7 cellular contexts compared by ENCODE assay signal in genomic region chr5:41835625-41836024, GRCh38. TPM values are rescaled to one million over a fixed set of nuclear protein-coding genes. Genes with fewer than 3 reads are reported as not detected.
A peak's percentile ranks its signal among the peaks of the same experiment; 100 is the strongest.
DNase-seq lines count a peak whose midpoint lies in the region; ATAC-seq and TF ChIP-seq lines count a peak whose summit lies in the region.

No MANE protein-coding gene starts in this region.

- TF ChIP-seq EP300 in SK-N-SH (IDR thresholded peaks at IDR 0.05; ENCODE audit: borderline replicate concordance in 1 of 2, low read depth in 1 of 2, low read length in 1 of 2) (no peak), gastroesophageal sphincter (IDR thresholded peaks at IDR 0.05) (no peak)

- POLR2A ChIA-PET in SK-N-SH (lab: Yijun Ruan, JAX), result no interaction called here

- no peaks in the 10 kb centered on the region for H3K79me2 ChIP-seq in SK-N-SH (ENCODE audit: insufficient read depth)

- H3K27me3 ChIP-seq in SK-N-SH (ENCODE audit: insufficient read depth) (no peaks in the 10 kb centered on the region), gastroesophageal sphincter (no peaks in the 10 kb centered on the region)

- TF ChIP-seq RAD21 in SK-N-SH (IDR thresholded peaks at IDR 0.05; ENCODE audit: low read length), result 0 out of 2 replicates have a peak, but pooled peaks have one; percentile 1

- H3K4me2 ChIP-seq in SK-N-SH, result 0 out of 2 replicates have a peak overlapping the region, but pooled peaks have one; percentile 6

- peaks cover 0 to 9% of the 10 kb centered on the region in 2 experiments; a peak in 2 of 4 replicates for H3K4me1 ChIP-seq in SK-N-SH (ENCODE audit: control insufficient read depth in 1 of 2, insufficient read depth in 2 of 2, low read depth in 1 of 2, low read length in 1 of 2)
- peaks cover 0 to 27% (median 6%) of the 10 kb centered on the region in 3 donors for H3K4me1 ChIP-seq in gastroesophageal sphincter

- ATAC-seq in HG03432 (IDR thresholded peaks at IDR 0.05; ENCODE audit: unreplicated experiment) (peak; percentile 36), gastroesophageal sphincter (peak; percentile 78), GM18858 (IDR thresholded peaks at IDR 0.05; ENCODE audit: unreplicated experiment) (no peak)

- H3K27ac ChIP-seq in SK-N-SH (ENCODE audit: low read depth in 2 of 2, low read length in 1 of 2) (peak overlapping the region; percentile 40 to 54), gastroesophageal sphincter (peak overlapping the region in 2 of 4 donors; percentile 19 to 49)

- H3K4me3 ChIP-seq in SK-N-SH (ENCODE audit: low read depth in 2 of 2, low read length in 1 of 2), result no peak overlapping the region
- H3K4me3 ChIP-seq in gastroesophageal sphincter, result no peak overlapping the region
- no peak overlapping the region for H3K4me3 ChIP-seq in retinal pigment epithelial cell (ENCODE audit: low read length)

- H3F3A ChIP-seq in SK-N-SH (replicated peaks; ENCODE audit: insufficient read depth), result peaks cover 7% of the 10 kb centered on the region

- WGBS in SK-N-SH (ENCODE audit: low lambda C conversion rate), result 2% methylated on average over 3 of the region's 3 CpGs
- 13% methylated on average over 3 of the region's 3 CpGs for WGBS in gastroesophageal sphincter (ENCODE audit: low coverage in 1 of 2), 2 donors

- no peaks in the 10 kb centered on the region for H4K20me1 ChIP-seq in SK-N-SH (ENCODE audit: insufficient read depth)

- TF ChIP-seq POLR2A in gastroesophageal sphincter (IDR thresholded peaks at IDR 0.05), result no peak

- DNase-seq in SK-N-SH (peak; percentile 9), retinal pigment epithelial cell (ENCODE audit: low read depth) (peak; percentile 51), ecto neural progenitor cell (ENCODE audit: low spot score) (no peak), NCI-H2081 treated with DMSO at 0.1 percent for 48 hours (lab: John Stamatoyannopoulos, UW) (no peak)

- H3K36me3 ChIP-seq in SK-N-SH (replicated peaks in 1 of 2; ENCODE audit: control insufficient read depth in 1 of 2, insufficient read depth in 2 of 2, low read length in 1 of 2) (peaks cover 15 to 29% of the 10 kb centered on the region in 2 experiments), gastroesophageal sphincter (peaks cover 0 to 52% of the 10 kb centered on the region in 2 donors)

- H3K9me2 ChIP-seq in SK-N-SH, result no peaks in the 10 kb centered on the region

- H3K9ac ChIP-seq in SK-N-SH, result no peak overlapping the region

- CTCF ChIA-PET in SK-N-SH (lab: Yijun Ruan, JAX), result interaction anchor here (1.0 to 1.5 kb wide), 3 partner anchors 33 to 931 kb away, joined by 3 to 6 read pairs (median 5); no protein-coding TSS in a partner anchor

- no peaks in the 10 kb centered on the region for H3K9me3 ChIP-seq in SK-N-SH
- no peaks in the 10 kb centered on the region for H3K9me3 ChIP-seq in gastroesophageal sphincter

- TF ChIP-seq CTCF in SK-N-SH (IDR thresholded peaks at IDR 0.05), result no peak
- TF ChIP-seq CTCF in gastroesophageal sphincter (IDR thresholded peaks at IDR 0.05), result no peak
- no peak for TF ChIP-seq CTCF in retinal pigment epithelial cell (conservative IDR thresholded peaks at IDR 0.05; ENCODE audit: low read depth, low read length)

- no peak overlapping the region for H2AFZ ChIP-seq in SK-N-SH (ENCODE audit: low read depth)

TF ChIP-seq in SK-N-SH, 30 proteins besides CTCF, POLR2A, EP300 and RAD21 (continues in another document):
- no peak for TF ChIP-seq NFIC (IDR thresholded peaks at IDR 0.05; ENCODE audit: borderline replicate concordance)
- TF ChIP-seq RCOR1 (IDR thresholded peaks at IDR 0.05; ENCODE audit: low read length), result no peak
- TF ChIP-seq FOXM1 (IDR thresholded peaks at IDR 0.05; ENCODE audit: low read depth), result no peak
- TF ChIP-seq RFX5 (IDR thresholded peaks at IDR 0.05; ENCODE audit: low read length), result no peak
- peak; percentile 75 for TF ChIP-seq TCF12 (IDR thresholded peaks at IDR 0.05)
- TF ChIP-seq PBX3 (IDR thresholded peaks at IDR 0.05), result peak; percentile 65
- TF ChIP-seq SIN3A (IDR thresholded peaks at IDR 0.05; ENCODE audit: borderline replicate concordance, low read depth, low read length), result peak; percentile 81; the same call in 1 of the 2 replicates
- no peak for TF ChIP-seq NRF1 (IDR thresholded peaks at IDR 0.05; ENCODE audit: low read depth, low read length)
- TF ChIP-seq ELF1 (IDR thresholded peaks at IDR 0.05), result no peak
- no peak for TF ChIP-seq USF2 (IDR thresholded peaks at IDR 0.05; ENCODE audit: borderline replicate concordance, low read depth, low read length)
- TF ChIP-seq FOSL2 (IDR thresholded peaks at IDR 0.05; ENCODE audit: borderline replicate concordance, low read depth), result peak; percentile 73; the same call in 1 of the 2 replicates
- TF ChIP-seq EZH2phosphoT487 (IDR thresholded peaks at IDR 0.05; ENCODE audit: borderline replicate concordance, low read depth), result no peak
- no peak for TF ChIP-seq MEF2A (IDR thresholded peaks at IDR 0.05; ENCODE audit: borderline replicate concordance, low read depth)
- TF ChIP-seq FOXJ3 (CRISPR knock-in tag; IDR thresholded peaks at IDR 0.05), result no peak
- TF ChIP-seq POLR2AphosphoS5 (IDR thresholded peaks at IDR 0.05; ENCODE audit: low read depth, low read length), result no peak
- peak; percentile 74 for TF ChIP-seq JUND (IDR thresholded peaks at IDR 0.05)
- no peak for TF ChIP-seq GABPA (IDR thresholded peaks at IDR 0.05; ENCODE audit: low read depth)
- TF ChIP-seq REST (IDR thresholded peaks at IDR 0.05; ENCODE audit: low read depth, low read length), result no peak
- TF ChIP-seq TAF1 (IDR thresholded peaks at IDR 0.05; ENCODE audit: borderline replicate concordance, low read depth, low read length), result no peak
- TF ChIP-seq IRF3 (IDR thresholded peaks at IDR 0.05; ENCODE audit: low read depth, low read length), result no peak
- no peak for TF ChIP-seq YY1 (IDR thresholded peaks at IDR 0.05; ENCODE audit: low read depth)
- no peak for TF ChIP-seq TEAD4 (IDR thresholded peaks at IDR 0.05; ENCODE audit: borderline replicate concordance, insufficient read depth)
- TF ChIP-seq MXI1 (IDR thresholded peaks at IDR 0.05; ENCODE audit: low read depth, low read length), result peak; percentile 83
- TF ChIP-seq SMC3 (IDR thresholded peaks at IDR 0.05; ENCODE audit: low read depth, low read length), result no peak
- TF ChIP-seq MAX (IDR thresholded peaks at IDR 0.05; ENCODE audit: low read depth), result peak; percentile 98

RNA-seq across cellular contexts. Expression of gene OXCT1, which starts 34.6 kb away (rescaled TPM):
- polyA plus RNA-seq in SK-N-SH (2012; rRNA removed), result 11.7 and 14.9 TPM in 2 replicates
- 18.4 and 20.9 TPM in 2 replicates for polyA plus RNA-seq in SK-N-SH (2012; cell fraction: cytosol; rRNA removed)
- 6.4 and 12.6 TPM in 2 replicates for polyA plus RNA-seq in SK-N-SH (2012; cell fraction: nucleus; rRNA removed)
- 10 to 100 TPM; 38.5 to 63.5 (median 42.1) TPM for total RNA-seq in gastroesophageal sphincter

Comparison
In these comparisons a context has a peak if more than half of its experiments do, and no peak if none do; other contexts are left out.
1. DNase-seq: peak in SK-N-SH (single experiment) and retinal pigment epithelial cell (single experiment); none in ecto neural progenitor cell (single experiment) and NCI-H2081 treated with DMSO at 0.1 percent for 48 hours (single experiment).